9 cellular contexts compared by ENCODE assay signal in genomic region chr6:18323935-18324707, GRCh38. TPM values are rescaled to one million over a fixed set of nuclear protein-coding genes. Genes with fewer than 3 reads are reported as not detected.
A peak's percentile ranks its signal among the peaks of the same experiment; 100 is the strongest.
DNase-seq lines count a peak whose midpoint lies in the region; ATAC-seq and TF ChIP-seq lines count a peak whose summit lies in the region.
"Had no signal": no experiment of that assay in that cellular context is flagged by ENCODE, and none has a peak within 500 bp of the region (broad histone marks: within the 10 kb centered on the region; RNA-seq: fewer than 3 reads in every experiment).

No MANE protein-coding gene starts in this region.

- TF ChIP-seq POLR2A in erythroblast (IDR thresholded peaks at IDR 0.05; ENCODE audit: low read length), result no peak

- no peak overlapping the region for H3K27ac Mint-ChIP-seq in naive B cell
- H3K27ac Mint-ChIP-seq: T-helper 1 cell treated with Interleukin-12 subunit alpha and Interleukin-12 subunit beta and Interleukin-4 antibody, amounts not matched to agents 30 μg/mL and 1 μg/mL, for 36 hours had no signal

- peak; percentile 76 for DNase-seq in DMS53 treated with DMSO at 0.1 percent for 48 hours (lab: John Stamatoyannopoulos, UW; ENCODE audit: unreplicated experiment)
- DNase-seq in NAMALWA (ENCODE audit: low spot score), result peak; percentile 85
- peak; percentile 85 for DNase-seq in SK-MEL-5 (ENCODE audit: low read depth, low spot score)
- DNase-seq in erythroblast (lab: John Stamatoyannopoulos, UW), result peak; percentile 32 to 48
- DNase-seq in naive B cell, result peak; percentile 55
- no peak for DNase-seq in stimulated activated CD4-positive, alpha-beta T cell treated with anti-CD3 and anti-CD28 coated beads, Interleukin-15, amount 100 ng/mL, for 24 hours
- no peak for DNase-seq in stimulated activated naive CD4-positive, alpha-beta T cell treated with Interleukin-2 at 50 U/mL for 16 hours (lab: John Stamatoyannopoulos, UW)

- no peaks in the 10 kb centered on the region for H3K9me3 Mint-ChIP-seq in naive B cell
- H3K9me3 Mint-ChIP-seq: T-helper 1 cell treated with Interleukin-12 subunit alpha and Interleukin-12 subunit beta and Interleukin-4 antibody, amounts not matched to agents 30 μg/mL and 1 μg/mL, for 36 hours had no signal

- no peaks in the 10 kb centered on the region for H3K27me3 Mint-ChIP-seq in naive B cell

- peaks cover 16 to 27% (median 18%) of the 10 kb centered on the region in 3 donors for H3K4me1 Mint-ChIP-seq in naive B cell

- H3K36me3 Mint-ChIP-seq in naive B cell, result no peaks in the 10 kb centered on the region

- ATAC-seq in GM21528 (IDR thresholded peaks at IDR 0.05; ENCODE audit: low FRiP score, unreplicated experiment), result peak; percentile 56
- ATAC-seq in naive B cell (ENCODE audit: low read depth in 2 of 2), result peak; percentile 42 to 51

- in situ Hi-C loops in SK-MEL-5 (cut with HindIII; ENCODE audit: low pct_unique_long_range_greater_than_20kb, low sequenced_read_pairs), result no loop called here

- H3K4me3 Mint-ChIP-seq in naive B cell, result no peak overlapping the region
- H3K4me3 Mint-ChIP-seq: T-helper 1 cell treated with Interleukin-12 subunit alpha and Interleukin-12 subunit beta and Interleukin-4 antibody, amounts not matched to agents 30 μg/mL and 1 μg/mL, for 36 hours had no signal

RNA-seq across cellular contexts. Expression of gene DEK, which starts 59.8 kb away (rescaled TPM):
- 141 and 143 TPM in 2 replicates for total RNA-seq in SK-MEL-5 (2014; rRNA removed; shearing (Covaris generic))
- polyA plus RNA-seq in SK-MEL-5 (2015; cell fraction: cytosol; rRNA removed), result 99.1 and 131 TPM in 2 replicates
- 97.4 and 110 TPM in 2 replicates for polyA plus RNA-seq in SK-MEL-5 (2015; cell fraction: nucleus; rRNA removed)
- polyA plus RNA-seq in naive B cell (ENCODE audit: low read depth in 6 of 6), result 10 to 100 TPM; 32.5 to 61.2 (median 52.2) TPM

Comparison
In these comparisons a context has a peak if more than half of its experiments do, and no peak if none do; other contexts are left out.
1. DNase-seq: peak in DMS53 treated with DMSO at 0.1 percent for 48 hours (single experiment), NAMALWA (single experiment), SK-MEL-5 (single experiment), erythroblast (2 of 2) and naive B cell (single experiment); none in stimulated activated CD4-positive, alpha-beta T cell treated with anti-CD3 and anti-CD28 coated beads, Interleukin-15, amount 100 ng/mL, for 24 hours (single experiment) and stimulated activated naive CD4-positive, alpha-beta T cell treated with Interleukin-2 at 50 U/mL for 16 hours (single experiment).